In genomic region chr14:21308479-21309237, GRCh38 we compare ENCODE assay signal across 8 cellular contexts. TPM values are rescaled to one million over a fixed set of nuclear protein-coding genes. Genes with fewer than 3 reads are reported as not detected.
A peak's percentile ranks its signal among the peaks of the same experiment; 100 is the strongest.
DNase-seq lines count a peak whose midpoint lies in the region; ATAC-seq and TF ChIP-seq lines count a peak whose summit lies in the region.

No MANE protein-coding gene starts in this region.

- H3K27me3 ChIP-seq in ascending aorta (no peaks in the 10 kb centered on the region), hepatocyte (no peaks in the 10 kb centered on the region)

- ATAC-seq in GM21528 (IDR thresholded peaks at IDR 0.05; ENCODE audit: low FRiP score, unreplicated experiment) = peak; percentile 82

- H4K20me1 ChIP-seq in hepatocyte (ENCODE audit: insufficient read depth, poor library complexity, severe bottlenecking) = no peaks in the 10 kb centered on the region

- H3K9me3 ChIP-seq in ascending aorta (no peaks in the 10 kb centered on the region), hepatocyte (ENCODE audit: low read depth) (no peaks in the 10 kb centered on the region)

- H2AFZ ChIP-seq in hepatocyte = peak overlapping the region; percentile 89

- DNase-seq in DMS 273 (lab: John Stamatoyannopoulos, UW; ENCODE audit: unreplicated experiment) (peak; percentile 96), T follicular helper cell (ENCODE audit: low read depth) (peak; percentile 67), ascending aorta (ENCODE audit: low spot score in 2 of 2) (peak; percentile 21 to 75), hepatocyte (ENCODE audit: low spot score) (peak; percentile 94), retina (peak; percentile 82), GOT3 (lab: John Stamatoyannopoulos, UW) (no peak)
- DNase-seq in Jurkat, Clone E6-1 (ENCODE audit: low read depth, low spot score) = peak; percentile 25

- 2% methylated on average over 16 of the region's 16 CpGs for WGBS in hepatocyte (ENCODE audit: low lambda C conversion rate, missing lambda C conversion rate)

- H3K27ac ChIP-seq in ascending aorta (no peak overlapping the region), hepatocyte (peak overlapping the region; percentile 86)

- no peak overlapping the region for H3K4me3 ChIP-seq in Jurkat, Clone E6-1 (ENCODE audit: low read length)
- H3K4me3 ChIP-seq in ascending aorta (peak overlapping the region; percentile 38 to 39), hepatocyte (peak overlapping the region; percentile 4)

- intact Hi-C loops in ascending aorta (cut with DNase I) = no loop called here

- TF ChIP-seq CTCF in ascending aorta (IDR thresholded peaks at IDR 0.05) = no peak
- TF ChIP-seq CTCF in hepatocyte (IDR thresholded peaks at IDR 0.05; ENCODE audit: poor library complexity) = no peak

- no peaks in the 10 kb centered on the region for H3K9me2 ChIP-seq in hepatocyte (replicated peaks; ENCODE audit: insufficient read depth)

- H3K79me2 ChIP-seq in hepatocyte = no peaks in the 10 kb centered on the region

- H3K4me1 ChIP-seq in ascending aorta (no peaks in the 10 kb centered on the region), hepatocyte (ENCODE audit: insufficient read depth) (no peaks in the 10 kb centered on the region)

- H3K4me2 ChIP-seq in hepatocyte = peak overlapping the region; percentile 72

- no peaks in the 10 kb centered on the region for H3K36me3 ChIP-seq in ascending aorta
- no peaks in the 10 kb centered on the region for H3K36me3 ChIP-seq in hepatocyte (replicated peaks; ENCODE audit: insufficient read depth, low read depth)

RNA-seq across cellular contexts. Expression of gene RPGRIP1, which starts 28.8 kb away (rescaled TPM):
- polyA plus RNA-seq in Jurkat, Clone E6-1 (2012; ENCODE audit: insufficient read depth, insufficient read length) = 0.64 TPM
- not detected for total RNA-seq in ascending aorta
- 0.07 TPM in 1 of 2 replicates, not detected in the other for total RNA-seq in hepatocyte
- polyA plus RNA-seq in hepatocyte = not detected in 2 replicates

RNA-seq across cellular contexts. Expression of gene HNRNPC, which starts 39.4 kb away (rescaled TPM):
- 1,326 TPM for polyA plus RNA-seq in Jurkat, Clone E6-1 (2012; ENCODE audit: insufficient read depth, insufficient read length)
- total RNA-seq in ascending aorta = 303 TPM
- total RNA-seq in hepatocyte = 740 and 800 TPM in 2 replicates
- polyA plus RNA-seq in hepatocyte = 513 and 521 TPM in 2 replicates
